1 cellular context compared by ENCODE assay signal in genomic region chr1:8239306-8240023, GRCh38.
TF ChIP-seq lines count a peak whose summit lies in the region.

No MANE protein-coding gene starts in this region.

TF ChIP-seq in HepG2, 621 proteins besides CTCF, POLR2A, EP300 and RAD21 (continued from another document and continues in another):
- TF ChIP-seq ZNF205 (CRISPR knock-in tag; IDR thresholded peaks at IDR 0.05) (no peak), ZBTB7B (CRISPR knock-in tag; IDR thresholded peaks at IDR 0.05) (peak; percentile 43; the same call in 1 of the 2 replicates), ZNF549 (CRISPR knock-in tag; IDR thresholded peaks at IDR 0.05) (no peak), ZNF224 (CRISPR knock-in tag; IDR thresholded peaks at IDR 0.05) (no peak), RORA (CRISPR knock-in tag; IDR thresholded peaks at IDR 0.05) (no peak), THAP11 (CRISPR knock-in tag; IDR thresholded peaks at IDR 0.05) (peak; percentile 52; the same call in 1 of the 2 replicates), AGO2 (optimal IDR thresholded peaks at IDR 0.05; ENCODE audit: low read depth, low read length) (no peak), ZKSCAN8 (CRISPR knock-in tag; IDR thresholded peaks at IDR 0.05; ENCODE audit: borderline replicate concordance) (0 out of 2 replicates have a peak, but pooled peaks have one; percentile 26), HMGXB3 (CRISPR knock-in tag; IDR thresholded peaks at IDR 0.05; ENCODE audit: borderline replicate concordance) (peak; percentile 18; the same call in 1 of the 2 replicates), ZBTB10 (CRISPR knock-in tag; IDR thresholded peaks at IDR 0.05; ENCODE audit: borderline replicate concordance) (no peak), ZNF629 (CRISPR knock-in tag; conservative IDR thresholded peaks at IDR 0.05) (no peak; the same call in 1 of the 2 replicates), RXRB (CRISPR knock-in tag; IDR thresholded peaks at IDR 0.05; ENCODE audit: borderline replicate concordance) (peak; percentile 32; the same call in 1 of the 2 replicates), GATAD1 (CRISPR knock-in tag; IDR thresholded peaks at IDR 0.05) (no peak), FLYWCH1 (CRISPR knock-in tag; IDR thresholded peaks at IDR 0.05) (no peak), GRHL1 (CRISPR knock-in tag; conservative IDR thresholded peaks at IDR 0.05) (no peak), ATRX (CRISPR knock-in tag; IDR thresholded peaks at IDR 0.05; ENCODE audit: borderline replicate concordance) (no peak), PLSCR1 (CRISPR knock-in tag; IDR thresholded peaks at IDR 0.05; ENCODE audit: borderline replicate concordance) (no peak), ZNF83 (CRISPR knock-in tag; IDR thresholded peaks at IDR 0.05; ENCODE audit: borderline replicate concordance) (no peak), MTA1 (CRISPR knock-in tag; IDR thresholded peaks at IDR 0.05; ENCODE audit: borderline replicate concordance) (no peak), DNMT1 (CRISPR knock-in tag; IDR thresholded peaks at IDR 0.05) (no peak), ZNF282 (IDR thresholded peaks at IDR 0.05; ENCODE audit: partially characterized antibody) (no peak), STAG1 (CRISPR knock-in tag; IDR thresholded peaks at IDR 0.05) (no peak), ZSCAN21 (CRISPR knock-in tag; IDR thresholded peaks at IDR 0.05; ENCODE audit: borderline replicate concordance) (peak; percentile 67; the same call in 1 of the 2 replicates), CBX5 (CRISPR knock-in tag; IDR thresholded peaks at IDR 0.05; ENCODE audit: borderline replicate concordance) (peak; percentile 56; the same call in 1 of the 2 replicates), JUND (CRISPR knock-in tag; IDR thresholded peaks at IDR 0.05) (no peak), IKZF1 (IDR thresholded peaks at IDR 0.05) (no peak), TGIF2 (CRISPR knock-in tag; IDR thresholded peaks at IDR 0.05) (no peak; the same call in 1 of the 2 replicates), ATF3 (CRISPR knock-in tag; IDR thresholded peaks at IDR 0.05) (no peak), TAF15 (IDR thresholded peaks at IDR 0.05; ENCODE audit: low read depth, low read length, poor library complexity, severe bottlenecking) (no peak), ZNF232 (CRISPR knock-in tag; IDR thresholded peaks at IDR 0.05; ENCODE audit: borderline replicate concordance) (peak; percentile 59), ZNF709 (CRISPR knock-in tag; IDR thresholded peaks at IDR 0.05) (peak; percentile 42; the same call in 1 of the 2 replicates), SMC3 (IDR thresholded peaks at IDR 0.05; ENCODE audit: low read length) (no peak), PPARG (CRISPR knock-in tag; conservative IDR thresholded peaks at IDR 0.05) (no peak; the same call in 1 of the 2 replicates), RARA (CRISPR knock-in tag; IDR thresholded peaks at IDR 0.05) (no peak), ZNF230 (CRISPR knock-in tag; IDR thresholded peaks at IDR 0.05) (no peak; the same call in 1 of the 2 replicates), ISX (CRISPR knock-in tag; conservative IDR thresholded peaks at IDR 0.05) (no peak), FOSL1 (CRISPR knock-in tag; IDR thresholded peaks at IDR 0.05; ENCODE audit: borderline replicate concordance) (no peak), ZNF34 (CRISPR knock-in tag; IDR thresholded peaks at IDR 0.05; ENCODE audit: borderline replicate concordance) (no peak; the same call in 1 of the 2 replicates), TSC22D2 (CRISPR knock-in tag; IDR thresholded peaks at IDR 0.05; ENCODE audit: borderline replicate concordance) (no peak), DDIT3 (CRISPR knock-in tag; IDR thresholded peaks at IDR 0.05) (no peak), WIZ (CRISPR knock-in tag; IDR thresholded peaks at IDR 0.05) (no peak), FIP1L1 (IDR thresholded peaks at IDR 0.05; ENCODE audit: borderline replicate concordance, insufficient read depth, low read depth, low read length) (no peak), KDM1A (CRISPR knock-in tag; IDR thresholded peaks at IDR 0.05) (peak; percentile 59), MLLT10 (CRISPR knock-in tag; IDR thresholded peaks at IDR 0.05) (no peak)
- TF ChIP-seq, protein P1, sequence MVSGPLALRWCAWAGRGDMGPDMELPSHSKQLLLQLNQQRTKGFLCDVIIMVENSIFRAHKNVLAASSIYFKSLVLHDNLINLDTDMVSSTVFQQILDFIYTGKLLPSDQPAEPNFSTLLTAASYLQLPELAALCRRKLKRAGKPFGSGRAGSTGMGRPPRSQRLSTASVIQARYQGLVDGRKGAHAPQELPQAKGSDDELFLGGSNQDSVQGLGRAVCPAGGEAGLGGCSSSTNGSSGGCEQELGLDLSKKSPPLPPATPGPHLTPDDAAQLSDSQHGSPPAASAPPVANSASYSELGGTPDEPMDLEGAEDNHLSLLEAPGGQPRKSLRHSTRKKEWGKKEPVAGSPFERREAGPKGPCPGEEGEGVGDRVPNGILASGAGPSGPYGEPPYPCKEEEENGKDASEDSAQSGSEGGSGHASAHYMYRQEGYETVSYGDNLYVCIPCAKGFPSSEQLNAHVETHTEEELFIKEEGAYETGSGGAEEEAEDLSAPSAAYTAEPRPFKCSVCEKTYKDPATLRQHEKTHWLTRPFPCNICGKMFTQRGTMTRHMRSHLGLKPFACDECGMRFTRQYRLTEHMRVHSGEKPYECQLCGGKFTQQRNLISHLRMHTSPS (CRISPR knock-in tag; IDR thresholded peaks at IDR 0.05; ENCODE audit: low read depth) = peak; percentile 72; the same call in 1 of the 2 replicates
- TF ChIP-seq, protein P2, sequence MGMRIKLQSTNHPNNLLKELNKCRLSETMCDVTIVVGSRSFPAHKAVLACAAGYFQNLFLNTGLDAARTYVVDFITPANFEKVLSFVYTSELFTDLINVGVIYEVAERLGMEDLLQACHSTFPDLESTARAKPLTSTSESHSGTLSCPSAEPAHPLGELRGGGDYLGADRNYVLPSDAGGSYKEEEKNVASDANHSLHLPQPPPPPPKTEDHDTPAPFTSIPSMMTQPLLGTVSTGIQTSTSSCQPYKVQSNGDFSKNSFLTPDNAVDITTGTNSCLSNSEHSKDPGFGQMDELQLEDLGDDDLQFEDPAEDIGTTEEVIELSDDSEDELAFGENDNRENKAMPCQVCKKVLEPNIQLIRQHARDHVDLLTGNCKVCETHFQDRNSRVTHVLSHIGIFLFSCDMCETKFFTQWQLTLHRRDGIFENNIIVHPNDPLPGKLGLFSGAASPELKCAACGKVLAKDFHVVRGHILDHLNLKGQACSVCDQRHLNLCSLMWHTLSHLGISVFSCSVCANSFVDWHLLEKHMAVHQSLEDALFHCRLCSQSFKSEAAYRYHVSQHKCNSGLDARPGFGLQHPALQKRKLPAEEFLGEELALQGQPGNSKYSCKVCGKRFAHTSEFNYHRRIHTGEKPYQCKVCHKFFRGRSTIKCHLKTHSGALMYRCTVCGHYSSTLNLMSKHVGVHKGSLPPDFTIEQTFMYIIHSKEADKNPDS (CRISPR knock-in tag; IDR thresholded peaks at IDR 0.05) = no peak
- TF ChIP-seq, protein P3, sequence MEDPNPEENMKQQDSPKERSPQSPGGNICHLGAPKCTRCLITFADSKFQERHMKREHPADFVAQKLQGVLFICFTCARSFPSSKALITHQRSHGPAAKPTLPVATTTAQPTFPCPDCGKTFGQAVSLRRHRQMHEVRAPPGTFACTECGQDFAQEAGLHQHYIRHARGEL (CRISPR knock-in tag; IDR thresholded peaks at IDR 0.05) = no peak
- TF ChIP-seq, protein P4, sequence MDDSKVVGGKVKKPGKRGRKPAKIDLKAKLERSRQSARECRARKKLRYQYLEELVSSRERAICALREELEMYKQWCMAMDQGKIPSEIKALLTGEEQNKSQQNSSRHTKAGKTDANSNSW (CRISPR knock-in tag; IDR thresholded peaks at IDR 0.05; ENCODE audit: borderline replicate concordance) = no peak
- TF ChIP-seq, protein P5, sequence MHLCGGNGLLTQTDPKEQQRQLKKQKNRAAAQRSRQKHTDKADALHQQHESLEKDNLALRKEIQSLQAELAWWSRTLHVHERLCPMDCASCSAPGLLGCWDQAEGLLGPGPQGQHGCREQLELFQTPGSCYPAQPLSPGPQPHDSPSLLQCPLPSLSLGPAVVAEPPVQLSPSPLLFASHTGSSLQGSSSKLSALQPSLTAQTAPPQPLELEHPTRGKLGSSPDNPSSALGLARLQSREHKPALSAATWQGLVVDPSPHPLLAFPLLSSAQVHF (CRISPR knock-in tag; IDR thresholded peaks at IDR 0.05) = no peak
